In genomic region chr6:42940493-42941045, GRCh38 we compare ENCODE assay signal across 1 cellular context.
TF ChIP-seq lines count a peak whose summit lies in the region.

No MANE protein-coding gene starts in this region.

TF ChIP-seq in IMR-90, 13 proteins besides CTCF, POLR2A, EP300 and RAD21:
- TF ChIP-seq MAZ (IDR thresholded peaks at IDR 0.05; ENCODE audit: borderline replicate concordance, low read depth, low read length) (no peak), USF2 (IDR thresholded peaks at IDR 0.05; ENCODE audit: low read depth, low read length) (no peak), CEBPB (IDR thresholded peaks at IDR 0.05; ENCODE audit: low read depth, low read length) (no peak), CHD1 (IDR thresholded peaks at IDR 0.05; ENCODE audit: low read depth, low read length) (no peak), MXI1 (IDR thresholded peaks at IDR 0.05; ENCODE audit: borderline replicate concordance, low read depth, low read length) (no peak), BHLHE40 (IDR thresholded peaks at IDR 0.05; ENCODE audit: low read depth, low read length) (no peak), NFE2L2 (IDR thresholded peaks at IDR 0.05; ENCODE audit: low read depth, low read length) (no peak), RFX5 (IDR thresholded peaks at IDR 0.05; ENCODE audit: low read depth, low read length) (no peak), MAFK (IDR thresholded peaks at IDR 0.05; ENCODE audit: low read depth, low read length) (no peak), ELK1 (IDR thresholded peaks at IDR 0.05; ENCODE audit: borderline replicate concordance, low read depth, low read length) (no peak)
